In the genomic region with DNA sequence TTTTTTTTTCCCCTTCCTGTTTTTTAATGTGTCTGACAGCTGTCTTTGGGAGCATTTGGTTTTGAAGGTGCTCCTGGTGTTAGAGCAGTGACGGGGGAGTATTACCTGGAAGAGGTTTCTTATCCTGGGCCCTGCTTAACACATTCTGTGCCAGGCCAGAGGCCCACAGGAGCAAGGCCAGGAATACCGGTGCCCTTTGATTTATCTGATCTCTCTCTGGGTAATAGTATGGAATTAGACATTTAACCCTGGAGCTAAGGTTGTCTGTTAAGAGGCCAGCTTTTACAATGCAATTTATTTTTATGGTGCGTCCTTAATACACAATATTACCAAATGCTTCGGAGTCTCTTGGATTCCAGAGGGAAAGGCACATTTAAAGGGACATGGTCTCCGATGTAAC, we compare ENCODE assay signal across 22 cellular contexts. TPM values are rescaled to one million over a fixed set of nuclear protein-coding genes. Genes with fewer than 3 reads are reported as not detected.
A peak's percentile ranks its signal among the peaks of the same experiment; 100 is the strongest.
DNase-seq lines count a peak whose midpoint lies in the region; ATAC-seq, FAIRE-seq and TF ChIP-seq lines count a peak whose summit lies in the region.
"Had no signal": no experiment of that assay in that cellular context is flagged by ENCODE, and none has a peak within 500 bp of the region (broad histone marks: within the 10 kb centered on the region; RNA-seq: fewer than 3 reads in every experiment).

No MANE protein-coding gene starts in this region.

- 0 out of 2 replicates have a peak, but pooled peaks cover 5% of the 10 kb centered on the region for H3K36me3 ChIP-seq in BLaER1
- peaks cover 58% of the 10 kb centered on the region; the same call in 1 of the 2 replicates for H3K36me3 ChIP-seq in Loucy (ENCODE audit: insufficient read depth, low read length)

- peaks cover 0 to 10% (median 0%) of the 10 kb centered on the region in 5 experiments for H3K9me3 Mint-ChIP-seq in brain
- H3K9me3 Mint-ChIP-seq in nephron = no peaks in the 10 kb centered on the region
- H3K9me3 Mint-ChIP-seq: CD14-positive monocyte, IgD-negative memory B cell had no signal

- peak overlapping the region; percentile 95 for H3K4me2 ChIP-seq in BLaER1
- H3K4me2 ChIP-seq in Loucy (ENCODE audit: low read depth, low read length, poor library complexity, severe bottlenecking) = peak overlapping the region; percentile 23
- H3K4me2 ChIP-seq: A549 had no signal

- H3K4me1 ChIP-seq in BLaER1 = peaks cover 100% of the 10 kb centered on the region
- peaks cover 48% of the 10 kb centered on the region for H3K4me1 ChIP-seq in Loucy (ENCODE audit: insufficient read depth, low read length, poor library complexity, severe bottlenecking)
- H3K4me1 ChIP-seq: A549 had no signal

- peaks cover 100% of the 10 kb centered on the region for H3K79me2 ChIP-seq in Loucy (ENCODE audit: insufficient read depth, low read length)

- no peak for ATAC-seq in HG03175 (IDR thresholded peaks at IDR 0.05; ENCODE audit: unreplicated experiment)
- ATAC-seq: A549, PC-3 had no signal

- H3F3A ChIP-seq in Loucy (ENCODE audit: low read depth) = no peaks in the 10 kb centered on the region

- H3K27ac Mint-ChIP-seq in brain (peak overlapping the region in 4 of 5 experiments; percentile 80 to 94 (median 88)), nephron (peak overlapping the region; percentile 59 to 94 (median 92))

- FAIRE-seq in GM12891 (lab: Jason Lieb, UNC) = no peak
- FAIRE-seq: A549 had no signal

- H4K20me1 ChIP-seq in BLaER1 (peaks cover 74% of the 10 kb centered on the region), Loucy (ENCODE audit: insufficient read depth, low read length, poor library complexity, severe bottlenecking) (peaks cover 94% of the 10 kb centered on the region)

- no peak for DNase-seq in NCI-H1105 treated with DMSO at 0.1 percent for 48 hours (lab: John Stamatoyannopoulos, UW)
- DNase-seq in GM12891 (ENCODE audit: insufficient read length, low spot score) = no peak
- DNase-seq in CD1c-positive myeloid dendritic cell (ENCODE audit: extremely low spot score) = no peak
- DNase-seq: COR-L47, DND-41, HCEC 1CT, Kasumi-1, MM.1S, NCI-H1092 treated with DMSO at 0.1 percent for 48 hours, NCI-H2107, NCI-H226, PC-3, SIG-M5 had no signal

- 0 out of 2 replicates have a peak overlapping the region, but pooled peaks have one; percentile 48 for H3K9ac ChIP-seq in BLaER1
- peak overlapping the region; percentile 43 for H3K9ac ChIP-seq in Loucy (ENCODE audit: low read depth, low read length, poor library complexity, severe bottlenecking)

- no peak overlapping the region for H2AFZ ChIP-seq in Loucy (ENCODE audit: low read length)

- no peaks in the 10 kb centered on the region for H3K9me3 ChIP-seq in BLaER1
- no peaks in the 10 kb centered on the region for H3K9me3 ChIP-seq in Loucy (ENCODE audit: insufficient read depth, low read depth, low read length)
- H3K9me3 ChIP-seq: A549 had no signal

- no peak for TF ChIP-seq POLR2A in GM12891 (IDR thresholded peaks at IDR 0.05; ENCODE audit: low read depth, low read length)

- TF ChIP-seq CTCF in Loucy (conservative IDR thresholded peaks at IDR 0.05; ENCODE audit: low read length) (no peak), brain (conservative IDR thresholded peaks at IDR 0.05) (no peak), nephron (IDR thresholded peaks at IDR 0.05; ENCODE audit: unreplicated experiment in 3 of 3) (no peak)

- H3K9me2 ChIP-seq in Loucy (replicated peaks; ENCODE audit: low read depth, low read length) = no peaks in the 10 kb centered on the region

- H3K27me3 Mint-ChIP-seq in brain (peaks cover 13% of the 10 kb centered on the region), nephron (ENCODE audit: low read depth) (peaks cover 3% of the 10 kb centered on the region)
- H3K27me3 Mint-ChIP-seq: IgD-negative memory B cell had no signal

- peaks cover 14% of the 10 kb centered on the region for H3K36me3 Mint-ChIP-seq in brain
- peaks cover under 1% of the 10 kb centered on the region for H3K36me3 Mint-ChIP-seq in nephron (ENCODE audit: low read depth)

- H3K4me3 Mint-ChIP-seq in brain (peak overlapping the region; percentile 60 to 89 (median 77)), nephron (peak overlapping the region in 2 of 3 experiments; percentile 15 to 33)
- H3K4me3 Mint-ChIP-seq: CD14-positive monocyte had no signal

- peaks cover 8% of the 10 kb centered on the region for H3K4me1 Mint-ChIP-seq in brain
- peaks cover 78% of the 10 kb centered on the region for H3K4me1 Mint-ChIP-seq in nephron

- peak overlapping the region; percentile 47; the same call in 1 of the 2 replicates for H3K27ac ChIP-seq in BLaER1
- H3K27ac ChIP-seq: A549, RWPE1 had no signal

- H3K27me3 ChIP-seq in BLaER1 (no peaks in the 10 kb centered on the region), Loucy (ENCODE audit: insufficient read depth, low read length, poor library complexity, severe bottlenecking) (no peaks in the 10 kb centered on the region)

- H3K4me3 ChIP-seq in BLaER1 (no peak overlapping the region), Loucy (ENCODE audit: low read length, poor library complexity, severe bottlenecking) (no peak overlapping the region)
- H3K4me3 ChIP-seq: A549 had no signal

TF ChIP-seq in GM12891, 5 proteins besides CTCF, POLR2A, EP300 and RAD21:
- TF ChIP-seq SPI1 (IDR thresholded peaks at IDR 0.05; ENCODE audit: low read depth, low read length) (no peak), POLR2AphosphoS5 (IDR thresholded peaks at IDR 0.05; ENCODE audit: low read depth, low read length) (no peak), POU2F2 (IDR thresholded peaks at IDR 0.05; ENCODE audit: low read depth, low read length) (no peak), PAX5 (IDR thresholded peaks at IDR 0.05; ENCODE audit: insufficient read depth, low read length, severe bottlenecking) (no peak), TAF1 (IDR thresholded peaks at IDR 0.05; ENCODE audit: low read depth, low read length) (no peak)

RNA-seq across cellular contexts. Expression of a gene that starts 37.2 kb away (rescaled TPM):
- polyA plus RNA-seq in brain (ENCODE audit: insufficient read depth, low read depth, low replicate concordance) = 127 TPM
- polyA plus RNA-seq in GM12891 (2012; ENCODE audit: low read depth, missing spikeins) = 18.7 TPM
